12 cellular contexts compared by ENCODE assay signal in the genomic region with DNA sequence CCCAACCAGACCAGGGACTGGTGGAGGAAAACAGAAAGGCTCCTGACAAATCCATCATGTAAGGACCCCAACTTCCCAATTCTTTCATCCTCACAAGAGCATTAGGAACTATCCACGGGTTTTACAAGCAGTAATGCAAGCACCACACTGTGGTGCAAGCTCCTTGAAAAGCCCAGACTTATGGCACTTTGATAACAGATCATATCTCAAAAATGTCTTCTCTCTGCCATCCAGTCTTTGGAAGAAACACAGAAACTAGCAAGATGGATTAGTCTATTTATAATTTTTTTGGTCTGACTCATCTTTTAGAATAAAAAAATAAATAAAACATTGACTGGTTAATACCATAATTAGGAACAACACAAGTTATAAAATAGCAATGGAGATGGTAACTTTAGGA. TPM values are rescaled to one million over a fixed set of nuclear protein-coding genes. Genes with fewer than 3 reads are reported as not detected.
DNase-seq lines count a peak whose midpoint lies in the region; ATAC-seq and TF ChIP-seq lines count a peak whose summit lies in the region.
"Had no signal": no experiment of that assay in that cellular context is flagged by ENCODE, and none has a peak within 500 bp of the region (broad histone marks: within the 10 kb centered on the region; RNA-seq: fewer than 3 reads in every experiment).

No MANE protein-coding gene starts in this region.

- no peak overlapping the region for H4K91ac ChIP-seq in neuronal stem cell (ENCODE audit: low read depth, low read length, poor library complexity)

- H2BK15ac ChIP-seq in neuronal stem cell (ENCODE audit: low read length): no peak overlapping the region

- H3K36me3 ChIP-seq in rectal smooth muscle tissue (ENCODE audit: control insufficient read depth, insufficient read depth, low read length) (no peaks in the 10 kb centered on the region), neuronal stem cell (replicated peaks in 1 of 2; ENCODE audit: control insufficient read depth in 2 of 2, insufficient read depth in 2 of 2, low read length in 2 of 2) (peaks cover 0 to 2% of the 10 kb centered on the region in 2 donors)

- no peak overlapping the region for H3K18ac ChIP-seq in neuronal stem cell (ENCODE audit: low read length)

- peaks cover 0 to 2% of the 10 kb centered on the region in 2 donors for H3K9me3 ChIP-seq in neuronal stem cell (replicated peaks in 1 of 2; ENCODE audit: control insufficient read depth in 2 of 2, insufficient read depth in 1 of 2, low read depth in 1 of 2, low read length in 2 of 2)
- H3K9me3 ChIP-seq: psoas muscle had no signal

- no CpG with 5 or more reads among the region's 1 CpG for WGBS in neuronal stem cell (ENCODE audit: extremely low coverage in 2 of 2, insufficient read length in 2 of 2, insufficient replicate concordance in 1 of 2), 2 donors

- DNase-seq in AG10803 (ENCODE audit: low read depth) (peak; percentile 81), fibroblast of peridontal ligament (ENCODE audit: extremely low read depth) (peak; percentile 67), islet precursor cell (no peak), pons (ENCODE audit: low spot score) (no peak), neuronal stem cell (ENCODE audit: low spot score) (no peak)
- DNase-seq in activated CD4-positive, alpha-beta T cell treated with anti-CD3 and anti-CD28 coated beads for 48 hours: no peak
- DNase-seq: activated T-cell treated with anti-CD3 and anti-CD28 coated beads, Interleukin-2, amount 50 U/mL, for 1 hour; caudate nucleus; GF-D8; psoas muscle had no signal

- H3K27ac ChIP-seq in rectal smooth muscle tissue (ENCODE audit: low read depth, low read length) (peak overlapping the region; percentile 87), neuronal stem cell (replicated peaks; ENCODE audit: low read length) (no peak overlapping the region)

- H3K4me2 ChIP-seq in neuronal stem cell (ENCODE audit: insufficient read depth, low read length, poor library complexity, severe bottlenecking): no peak overlapping the region

- H3K4me3 ChIP-seq in AG10803 (ENCODE audit: low read length) (peak overlapping the region; percentile 12; the same call in 1 of the 2 replicates), rectal smooth muscle tissue (ENCODE audit: low read length) (peak overlapping the region; percentile 33), neuronal stem cell (ENCODE audit: low read length in 2 of 2) (no peak overlapping the region)
- H3K4me3 ChIP-seq: psoas muscle had no signal

- H3K79me1 ChIP-seq in neuronal stem cell (ENCODE audit: low read depth, low read length): peaks cover 2% of the 10 kb centered on the region

- H2BK120ac ChIP-seq in neuronal stem cell (ENCODE audit: low read depth, low read length): no peak overlapping the region

- 0 out of 2 replicates have a peak, but pooled peaks have one; percentile 10 for TF ChIP-seq CTCF in AG10803 (conservative IDR thresholded peaks at IDR 0.05; ENCODE audit: low read length)

- no peak overlapping the region for H2BK12ac ChIP-seq in neuronal stem cell (ENCODE audit: low read length)

- no peak overlapping the region for H3K23ac ChIP-seq in neuronal stem cell (ENCODE audit: low read depth, low read length, poor library complexity)

- no peak overlapping the region for H3K14ac ChIP-seq in neuronal stem cell (ENCODE audit: low read length)

- H3K9ac ChIP-seq in rectal smooth muscle tissue (ENCODE audit: low read length): no peak overlapping the region
- no peak overlapping the region for H3K9ac ChIP-seq in neuronal stem cell (ENCODE audit: low read depth, low read length, poor library complexity)

- no peak overlapping the region for H2AK5ac ChIP-seq in neuronal stem cell (ENCODE audit: low read depth, low read length)

- peak; percentile 92 for ATAC-seq in SK-N-SH treated with all-trans-retinoic acid at 6 μM for 48 hours
- ATAC-seq: psoas muscle had no signal

- H4K8ac ChIP-seq in neuronal stem cell (ENCODE audit: low read depth, low read length): no peak overlapping the region

- peaks cover 23% of the 10 kb centered on the region for H3K4me1 ChIP-seq in rectal smooth muscle tissue (ENCODE audit: control insufficient read depth, insufficient read depth, low read length)
- peaks cover 0 to 2% of the 10 kb centered on the region in 2 donors for H3K4me1 ChIP-seq in neuronal stem cell (ENCODE audit: control insufficient read depth in 2 of 2, insufficient read depth in 1 of 2, low read depth in 1 of 2, low read length in 2 of 2)
- H3K4me1 ChIP-seq: psoas muscle had no signal

- no peak overlapping the region for H2AFZ ChIP-seq in neuronal stem cell (ENCODE audit: low read length)

- no peak overlapping the region for H3K4ac ChIP-seq in neuronal stem cell (ENCODE audit: low read length)

- H3K27me3 ChIP-seq in rectal smooth muscle tissue (ENCODE audit: control insufficient read depth, insufficient read depth, low read length) (no peaks in the 10 kb centered on the region), neuronal stem cell (ENCODE audit: control insufficient read depth in 3 of 3, insufficient read depth in 3 of 3, low read depth in 1 of 3, low read length in 3 of 3) (peaks cover 0 to 3% (median 0%) of the 10 kb centered on the region in 3 experiments)

- H2BK5ac ChIP-seq in neuronal stem cell (ENCODE audit: low read length): no peak overlapping the region

TF ChIP-seq in SK-N-SH treated with all-trans-retinoic acid at 6 μM for 48 hours, 23 proteins besides CTCF, POLR2A, EP300 and RAD21:
- TF ChIP-seq, protein P1, sequence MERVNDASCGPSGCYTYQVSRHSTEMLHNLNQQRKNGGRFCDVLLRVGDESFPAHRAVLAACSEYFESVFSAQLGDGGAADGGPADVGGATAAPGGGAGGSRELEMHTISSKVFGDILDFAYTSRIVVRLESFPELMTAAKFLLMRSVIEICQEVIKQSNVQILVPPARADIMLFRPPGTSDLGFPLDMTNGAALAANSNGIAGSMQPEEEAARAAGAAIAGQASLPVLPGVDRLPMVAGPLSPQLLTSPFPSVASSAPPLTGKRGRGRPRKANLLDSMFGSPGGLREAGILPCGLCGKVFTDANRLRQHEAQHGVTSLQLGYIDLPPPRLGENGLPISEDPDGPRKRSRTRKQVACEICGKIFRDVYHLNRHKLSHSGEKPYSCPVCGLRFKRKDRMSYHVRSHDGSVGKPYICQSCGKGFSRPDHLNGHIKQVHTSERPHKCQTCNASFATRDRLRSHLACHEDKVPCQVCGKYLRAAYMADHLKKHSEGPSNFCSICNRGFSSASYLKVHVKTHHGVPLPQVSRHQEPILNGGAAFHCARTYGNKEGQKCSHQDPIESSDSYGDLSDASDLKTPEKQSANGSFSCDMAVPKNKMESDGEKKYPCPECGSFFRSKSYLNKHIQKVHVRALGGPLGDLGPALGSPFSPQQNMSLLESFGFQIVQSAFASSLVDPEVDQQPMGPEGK (CRISPR knock-in tag; IDR thresholded peaks at IDR 0.05; ENCODE audit: borderline replicate concordance): no peak
- TF ChIP-seq, protein P2, sequence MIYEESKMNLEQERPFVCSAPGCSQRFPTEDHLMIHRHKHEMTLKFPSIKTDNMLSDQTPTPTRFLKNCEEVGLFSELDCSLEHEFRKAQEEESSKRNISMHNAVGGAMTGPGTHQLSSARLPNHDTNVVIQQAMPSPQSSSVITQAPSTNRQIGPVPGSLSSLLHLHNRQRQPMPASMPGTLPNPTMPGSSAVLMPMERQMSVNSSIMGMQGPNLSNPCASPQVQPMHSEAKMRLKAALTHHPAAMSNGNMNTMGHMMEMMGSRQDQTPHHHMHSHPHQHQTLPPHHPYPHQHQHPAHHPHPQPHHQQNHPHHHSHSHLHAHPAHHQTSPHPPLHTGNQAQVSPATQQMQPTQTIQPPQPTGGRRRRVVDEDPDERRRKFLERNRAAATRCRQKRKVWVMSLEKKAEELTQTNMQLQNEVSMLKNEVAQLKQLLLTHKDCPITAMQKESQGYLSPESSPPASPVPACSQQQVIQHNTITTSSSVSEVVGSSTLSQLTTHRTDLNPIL (CRISPR knock-in tag; IDR thresholded peaks at IDR 0.05; ENCODE audit: low read depth): 0 out of 2 replicates have a peak, but pooled peaks have one; percentile 43
- 0 out of 2 replicates have a peak, but pooled peaks have one; percentile 33 for TF ChIP-seq ZC3H10 (CRISPR knock-in tag; IDR thresholded peaks at IDR 0.05)
- TF ChIP-seq, protein P3, sequence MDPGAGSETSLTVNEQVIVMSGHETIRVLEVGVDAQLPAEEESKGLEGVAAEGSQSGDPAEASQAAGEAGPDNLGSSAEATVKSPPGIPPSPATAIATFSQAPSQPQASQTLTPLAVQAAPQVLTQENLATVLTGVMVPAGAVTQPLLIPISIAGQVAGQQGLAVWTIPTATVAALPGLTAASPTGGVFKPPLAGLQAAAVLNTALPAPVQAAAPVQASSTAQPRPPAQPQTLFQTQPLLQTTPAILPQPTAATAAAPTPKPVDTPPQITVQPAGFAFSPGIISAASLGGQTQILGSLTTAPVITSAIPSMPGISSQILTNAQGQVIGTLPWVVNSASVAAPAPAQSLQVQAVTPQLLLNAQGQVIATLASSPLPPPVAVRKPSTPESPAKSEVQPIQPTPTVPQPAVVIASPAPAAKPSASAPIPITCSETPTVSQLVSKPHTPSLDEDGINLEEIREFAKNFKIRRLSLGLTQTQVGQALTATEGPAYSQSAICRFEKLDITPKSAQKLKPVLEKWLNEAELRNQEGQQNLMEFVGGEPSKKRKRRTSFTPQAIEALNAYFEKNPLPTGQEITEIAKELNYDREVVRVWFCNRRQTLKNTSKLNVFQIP (CRISPR knock-in tag; IDR thresholded peaks at IDR 0.05; ENCODE audit: borderline replicate concordance, low read depth): peak; percentile 59; the same call in 1 of the 2 replicates
- peak; percentile 94 for TF ChIP-seq ISL1 (CRISPR knock-in tag; IDR thresholded peaks at IDR 0.05)
- TF ChIP-seq RARB (CRISPR knock-in tag; IDR thresholded peaks at IDR 0.05): no peak
- TF ChIP-seq TOX (CRISPR knock-in tag; IDR thresholded peaks at IDR 0.05; ENCODE audit: borderline replicate concordance): peak; percentile 65; the same call in 1 of the 2 replicates

RNA-seq across cellular contexts. Expression of a gene that starts 49.1 kb away (rescaled TPM):
- 98.6 TPM for polyA plus RNA-seq in neuronal stem cell (2013, experiment 1 of 2)
- polyA plus RNA-seq in neuronal stem cell (2013, experiment 2 of 2): 99.2 TPM

Comparison
In these comparisons a context has a peak if more than half of its experiments do, and no peak if none do; other contexts are left out.
1. DNase-seq: peak in AG10803 (single experiment) and fibroblast of peridontal ligament (single experiment); none in activated CD4-positive, alpha-beta T cell treated with anti-CD3 and anti-CD28 coated beads for 48 hours (single experiment), islet precursor cell (single experiment), pons (single experiment) and neuronal stem cell (single experiment).
2. H3K4me3 ChIP-seq: peak in AG10803 (single experiment) and rectal smooth muscle tissue (single experiment); none in neuronal stem cell (0 of 2).